7 cellular contexts compared by ENCODE assay signal in the genomic region with DNA sequence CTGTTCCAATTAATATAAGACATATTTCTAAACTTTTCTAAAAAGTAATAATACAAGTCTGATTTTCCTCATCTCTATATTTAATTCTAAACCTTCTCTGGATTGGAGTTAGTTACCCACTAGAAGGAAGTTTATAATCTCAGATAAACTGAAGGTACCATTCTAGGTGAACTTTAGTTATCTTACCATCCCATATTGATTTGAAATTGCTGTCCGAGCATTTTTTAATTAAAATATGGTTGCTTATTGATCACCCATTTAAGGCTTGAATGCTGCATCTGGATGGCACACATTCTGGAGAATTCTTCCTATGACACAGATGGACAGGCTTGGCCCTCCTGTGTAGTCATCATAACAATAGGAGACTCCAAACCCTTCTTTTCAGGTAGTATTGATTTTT. TPM values are rescaled to one million over a fixed set of nuclear protein-coding genes. Genes with fewer than 3 reads are reported as not detected.
"Had no signal": no experiment of that assay in that cellular context is flagged by ENCODE, and none has a peak within 500 bp of the region (broad histone marks: within the 10 kb centered on the region; RNA-seq: fewer than 3 reads in every experiment).

No MANE protein-coding gene starts in this region.

- DNase-seq: GDM1, GF-D8 had no signal

- FAIRE-seq: GM12878, GM12891, GM12892, GM18507, GM19239 had no signal

- H3K4me3 ChIP-seq: GM12878 had no signal

- ATAC-seq: GM12878 had no signal

RNA-seq across cellular contexts. Expression of gene RNF182, which starts 8.0 kb away (rescaled TPM):
- total RNA-seq: GM12878 had no signal
- polyA plus RNA-seq: GM12878 had no signal
